ENCODE assay signal across 8 cellular contexts in the genomic region with DNA sequence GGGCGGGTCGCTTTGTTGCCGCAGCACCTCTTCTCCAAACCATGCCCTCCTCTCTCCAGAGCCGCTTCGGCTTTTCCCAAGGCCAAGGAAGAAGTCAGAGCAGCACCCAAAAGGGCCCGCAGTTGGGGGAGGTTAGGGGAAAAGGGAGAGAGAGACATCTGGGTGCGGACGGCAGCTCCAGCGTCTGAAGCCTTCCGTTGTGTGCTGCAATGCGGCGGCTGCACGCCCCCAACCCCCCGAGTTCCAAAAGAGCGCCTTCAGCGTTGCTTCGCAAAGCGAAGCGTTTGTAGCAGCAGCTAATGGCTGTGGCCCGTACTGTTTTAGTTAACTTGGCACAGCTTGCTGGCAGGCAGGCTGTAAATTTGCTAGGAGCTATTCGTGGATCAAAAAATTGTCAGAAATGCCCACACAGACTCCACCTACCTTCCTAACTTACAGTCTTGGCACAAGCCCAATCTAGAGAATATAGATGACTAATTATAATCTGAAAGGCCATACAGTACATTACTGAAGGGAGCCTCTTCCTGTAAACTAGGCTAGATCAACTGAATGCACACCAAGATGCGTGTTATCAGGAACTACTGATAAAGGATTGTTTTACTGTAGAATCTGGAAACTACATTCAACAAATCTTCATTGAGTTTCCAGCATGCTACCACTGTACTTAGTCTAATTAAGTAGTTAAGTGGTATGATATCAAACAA. TPM values are rescaled to one million over a fixed set of nuclear protein-coding genes. Genes with fewer than 3 reads are reported as not detected.
DNase-seq lines count a peak whose midpoint lies in the region; ATAC-seq lines count a peak whose summit lies in the region.

No MANE protein-coding gene starts in this region.

- peak overlapping the region; percentile 79 for H3K4me3 Mint-ChIP-seq in activated CD4-positive, alpha-beta memory T cell treated with anti-CD3 and anti-CD28 coated beads, Interleukin-2, amount 10 ng/mL, durations not matched to agents 7 days and 5 days

- peaks cover 43% of the 10 kb centered on the region for H3K4me1 Mint-ChIP-seq in activated CD4-positive, alpha-beta memory T cell treated with anti-CD3 and anti-CD28 coated beads, Interleukin-2, amount 10 ng/mL, durations not matched to agents 7 days and 5 days

- H3K27ac Mint-ChIP-seq in activated CD4-positive, alpha-beta memory T cell treated with anti-CD3 and anti-CD28 coated beads, Interleukin-2, amount 10 ng/mL, durations not matched to agents 7 days and 5 days: peak overlapping the region; percentile 92

- DNase-seq in Daoy (ENCODE audit: low read depth) (peak; percentile 75), NCI-H526 (lab: John Stamatoyannopoulos, UW) (peak; percentile 54 to 61), lung microvascular endothelial cell (ENCODE audit: low read depth in 2 of 2) (peak; percentile 74 to 84)
- DNase-seq in activated CD4-positive, alpha-beta memory T cell treated with anti-CD3 and anti-CD28 coated beads, Interleukin-2, amount 10 ng/mL, durations not matched to agents 7 days and 5 days: peak; percentile 52
- DNase-seq in effector CD8-positive, alpha-beta T cell (lab: John Stamatoyannopoulos, UW): peak; percentile 29
- DNase-seq in stimulated activated CD8-positive, alpha-beta memory T cell treated with anti-CD3 and anti-CD28 coated beads, Interleukin-12 subunit alpha, Interleukin-12 subunit beta, amount 100 ng/mL, for 1 hour (ENCODE audit: low read depth): peak; percentile 14

- CTCF ChIA-PET in activated CD4-positive, alpha-beta memory T cell treated with anti-CD3 and anti-CD28 coated beads, Interleukin-2, amount 10 ng/mL, durations not matched to agents 7 days and 5 days (lab: Charles Lee): interaction anchor here (1.0 to 4.7 kb wide), 9 partner anchors 9 to 216 kb away, joined by 3 to 29 read pairs (median 7); a partner anchor contains a TSS

- POLR2A ChIA-PET in activated CD4-positive, alpha-beta memory T cell treated with anti-CD3 and anti-CD28 coated beads, Interleukin-2, amount 10 ng/mL, durations not matched to agents 7 days and 5 days (lab: Charles Lee): interaction anchor here (0.9 to 8.1 kb wide), 14 partner anchors 9 to 397 kb away, joined by 3 to 282 read pairs (median 16); a partner anchor contains a TSS

- no peaks in the 10 kb centered on the region for H3K9me3 Mint-ChIP-seq in activated CD4-positive, alpha-beta memory T cell treated with anti-CD3 and anti-CD28 coated beads, Interleukin-2, amount 10 ng/mL, durations not matched to agents 7 days and 5 days

- H3K36me3 Mint-ChIP-seq in activated CD4-positive, alpha-beta memory T cell treated with anti-CD3 and anti-CD28 coated beads, Interleukin-2, amount 10 ng/mL, durations not matched to agents 7 days and 5 days (ENCODE audit: low read depth): peaks cover 27% of the 10 kb centered on the region

- H3K27me3 Mint-ChIP-seq in activated CD4-positive, alpha-beta memory T cell treated with anti-CD3 and anti-CD28 coated beads, Interleukin-2, amount 10 ng/mL, durations not matched to agents 7 days and 5 days: no peaks in the 10 kb centered on the region

- peak; percentile 17 for ATAC-seq in HG02884 (IDR thresholded peaks at IDR 0.05; ENCODE audit: unreplicated experiment)
- no peak for ATAC-seq in HG03025 (IDR thresholded peaks at IDR 0.05; ENCODE audit: low FRiP score, unreplicated experiment)

RNA-seq across cellular contexts. Expression of a gene that starts 1.1 kb away (rescaled TPM):
- total RNA-seq in Daoy (2014; rRNA removed; shearing (Covaris generic)): 47.8 and 57.9 TPM in 2 replicates
- total RNA-seq in activated CD4-positive, alpha-beta memory T cell treated with anti-CD3 and anti-CD28 coated beads, Interleukin-2, amount 10 ng/mL, durations not matched to agents 7 days and 5 days: 10 to 100 TPM; 43.8 to 45.6 TPM
- total RNA-seq in lung microvascular endothelial cell: 50.1 and 70.0 TPM in 2 replicates

Comparison
In these comparisons a context has a peak if more than half of its experiments do, and no peak if none do; other contexts are left out.
1. DNase-seq: peak in every context shown above with its lines; median percentile 79 in lung microvascular endothelial cell; 75 in Daoy; 58 in NCI-H526; 52 in activated CD4-positive, alpha-beta memory T cell treated with anti-CD3 and anti-CD28 coated beads, Interleukin-2, amount 10 ng/mL, durations not matched to agents 7 days and 5 days; 29 in effector CD8-positive, alpha-beta T cell; 14 in stimulated activated CD8-positive, alpha-beta memory T cell treated with anti-CD3 and anti-CD28 coated beads, Interleukin-12 subunit alpha, Interleukin-12 subunit beta, amount 100 ng/mL, for 1 hour.